Comparison of ENCODE assay signal across 31 cellular contexts in genomic region chr1:91450260-91450659, GRCh38. TPM values are rescaled to one million over a fixed set of nuclear protein-coding genes. Genes with fewer than 3 reads are reported as not detected.
A peak's percentile ranks its signal among the peaks of the same experiment; 100 is the strongest.
DNase-seq lines count a peak whose midpoint lies in the region; ATAC-seq, FAIRE-seq and TF ChIP-seq lines count a peak whose summit lies in the region.
"Had no signal": no experiment of that assay in that cellular context is flagged by ENCODE, and none has a peak within 500 bp of the region (broad histone marks: within the 10 kb centered on the region; RNA-seq: fewer than 3 reads in every experiment).

No MANE protein-coding gene starts in this region.

- in situ Hi-C loops in IMR-90 (cut with MboI; ENCODE audit: low sequenced_read_pairs) (no loop called here), K562 (cut with MboI) (no loop called here)

- H2BK20ac ChIP-seq in IMR-90 (ENCODE audit: low read depth, low read length): no peak overlapping the region

- H3K23ac ChIP-seq in IMR-90 (ENCODE audit: low read depth, low read length): no peak overlapping the region

- TF ChIP-seq RAD21 in IMR-90 (IDR thresholded peaks at IDR 0.05; ENCODE audit: low read length) (no peak), K562 (CRISPR knock-in tag; conservative IDR thresholded peaks at IDR 0.05 in 1 of 2, IDR thresholded peaks at IDR 0.05 in 1 of 2) (no peak)

- H3K27me3 Mint-ChIP-seq in GM23338 (ENCODE audit: insufficient read depth, low read depth, poor library complexity): no peaks in the 10 kb centered on the region
- H3K27me3 Mint-ChIP-seq: central memory CD8-positive, alpha-beta T cell had no signal

- H3K9me3 ChIP-seq in IMR-90 (ENCODE audit: control insufficient read depth, insufficient read depth, low read length) (no peaks in the 10 kb centered on the region), K562 (replicated peaks; ENCODE audit: control insufficient read depth, insufficient read depth, low read depth, low read length) (no peaks in the 10 kb centered on the region), hepatocyte (ENCODE audit: low read depth) (no peaks in the 10 kb centered on the region), right atrium auricular region (no peaks in the 10 kb centered on the region)
- H3K9me3 ChIP-seq: gastrocnemius medialis, left ventricle myocardium inferior, thyroid gland had no signal

- H4K5ac ChIP-seq in IMR-90 (ENCODE audit: low read depth, low read length): no peak overlapping the region

- no peak overlapping the region for H3K56ac ChIP-seq in IMR-90 (ENCODE audit: extremely low read depth, insufficient read depth, low read length)

- H3F3A ChIP-seq in GM23338 (replicated peaks; ENCODE audit: low read depth): no peaks in the 10 kb centered on the region

- H3K4me3 ChIP-seq in BJ (ENCODE audit: low read depth, low read length) (no peak overlapping the region), IMR-90 (ENCODE audit: insufficient read depth, low read depth, low read length) (no peak overlapping the region), K562 (no peak overlapping the region), hepatocyte (no peak overlapping the region), right atrium auricular region (no peak overlapping the region), GM23338 (no peak overlapping the region)
- H3K4me3 ChIP-seq: gastrocnemius medialis, left ventricle myocardium inferior, thyroid gland had no signal

- H2AFZ ChIP-seq in IMR-90 (replicated peaks; ENCODE audit: low read length, poor library complexity) (no peak overlapping the region), K562 (ENCODE audit: low read depth, low read length) (no peak overlapping the region), hepatocyte (no peak overlapping the region), GM23338 (no peak overlapping the region)

- BruUV-seq in IMR-90 (replicated peaks; lab: Mats Ljungman, UMichigan): no TSS peak
- no TSS peak for BruUV-seq in K562 (replicated peaks; lab: Mats Ljungman, UMichigan)

- H3K9me1 ChIP-seq in IMR-90 (ENCODE audit: insufficient read depth, low read length) (no peaks in the 10 kb centered on the region), K562 (ENCODE audit: control insufficient read depth, insufficient read depth, low read length) (no peaks in the 10 kb centered on the region)

- no peak overlapping the region for H3K14ac ChIP-seq in IMR-90 (replicated peaks; ENCODE audit: low read depth, low read length)

- no peak for TF ChIP-seq EP300 in K562 (IDR thresholded peaks at IDR 0.05; ENCODE audit: low read length)

- CTCF ChIA-PET in BJ (lab: Yijun Ruan, JAX): no interaction called here
- CTCF ChIA-PET in IMR-90 (lab: Yijun Ruan, JAX): no interaction called here
- CTCF ChIA-PET in K562 (lab: Yijun Ruan, JAX; ENCODE audit: low intra/inter-chr PET ratio): no interaction called here

- H3K79me1 ChIP-seq in IMR-90 (ENCODE audit: low read depth in 1 of 2, low read length in 2 of 2): no peaks in the 10 kb centered on the region

- H4K20me1 ChIP-seq in IMR-90 (ENCODE audit: insufficient read depth, low read length) (no peaks in the 10 kb centered on the region), K562 (replicated peaks; ENCODE audit: control insufficient read depth, insufficient read depth, low read length) (no peaks in the 10 kb centered on the region), hepatocyte (ENCODE audit: insufficient read depth, poor library complexity, severe bottlenecking) (no peaks in the 10 kb centered on the region), GM23338 (replicated peaks; ENCODE audit: insufficient read depth) (no peaks in the 10 kb centered on the region)

- dilution Hi-C loops in IMR-90 (cut with HindIII; ENCODE audit: low sequenced_read_pairs, unreplicated experiment): no loop called here

- no peak overlapping the region for H2AK9ac ChIP-seq in IMR-90 (replicated peaks; ENCODE audit: low read depth, low read length, poor library complexity)

- H3K4me3 Mint-ChIP-seq in GM23338: no peak overlapping the region
- H3K4me3 Mint-ChIP-seq: activated CD8-positive, alpha-beta T cell treated with anti-CD3 and anti-CD28 coated beads for 36 hours; activated naive CD8-positive, alpha-beta T cell treated with anti-CD3 and anti-CD28 coated beads for 36 hours; CD4-positive, CD25-positive, alpha-beta regulatory T cell; central memory CD8-positive, alpha-beta T cell; IgD-negative memory B cell; immature natural killer cell; naive thymus-derived CD8-positive, alpha-beta T cell had no signal

- ATAC-seq in IMR-90 (ENCODE audit: low read depth) (peak; percentile 65), K562 (no peak), GM23338 (no peak)
- no peak for ATAC-seq in stimulated activated naive CD8-positive, alpha-beta T cell treated with anti-CD3 and anti-CD28 coated beads, Interleukin-15, Interleukin-2, amounts not matched to agents 100 U/mL and 50 U/mL, for 24 hours
- ATAC-seq: activated CD8-positive, alpha-beta T cell treated with anti-CD3 and anti-CD28 coated beads for 36 hours; gastrocnemius medialis; naive thymus-derived CD8-positive, alpha-beta T cell had no signal

- no peaks in the 10 kb centered on the region for H3K36me3 Mint-ChIP-seq in GM23338 (ENCODE audit: low read depth)
- H3K36me3 Mint-ChIP-seq: activated naive CD8-positive, alpha-beta T cell treated with anti-CD3 and anti-CD28 coated beads for 36 hours; CD4-positive, CD25-positive, alpha-beta regulatory T cell; IgD-negative memory B cell; immature natural killer cell; naive thymus-derived CD8-positive, alpha-beta T cell had no signal

- no peak overlapping the region for H3K4ac ChIP-seq in IMR-90 (ENCODE audit: low read depth, low read length)

- DNase-seq in BJ (ENCODE audit: low read depth): peak; percentile 29
- DNase-seq in IMR-90: no peak
- no peak for DNase-seq in K562 (ENCODE audit: extremely low read depth in 1 of 4, low spot score in 3 of 4)
- no peak for DNase-seq in hepatocyte (ENCODE audit: low spot score)
- DNase-seq in stimulated activated CD4-positive, alpha-beta T cell treated with anti-CD3 and anti-CD28 coated beads, Interleukin-15, amount 100 ng/mL, for 24 hours: no peak
- DNase-seq in right atrium auricular region (ENCODE audit: low spot score): no peak
- no peak for DNase-seq in GM23338 (ENCODE audit: low spot score)
- DNase-seq in stimulated activated naive CD8-positive, alpha-beta T cell treated with anti-CD3 and anti-CD28 coated beads, Interleukin-15, Interleukin-2, amounts not matched to agents 100 U/mL and 50 U/mL, for 24 hours: no peak
- DNase-seq: activated CD4-positive, CD25-positive, alpha-beta regulatory T cell treated with anti-CD3 and anti-CD28 coated beads, Interleukin-2, amount 50 U/mL, for 72 hours; activated CD8-positive, alpha-beta T cell treated with anti-CD3 and anti-CD28 coated beads for 36 hours; activated effector memory CD4-positive, alpha-beta T cell treated with Interleukin-2 at 50 U/mL for 16 hours; activated naive CD8-positive, alpha-beta T cell treated with anti-CD3 and anti-CD28 coated beads for 36 hours; CD4-positive, CD25-positive, alpha-beta regulatory T cell; gastrocnemius medialis; hippocampal formation; immature natural killer cell; left ventricle myocardium inferior; midbrain; MM.1S; naive thymus-derived CD8-positive, alpha-beta T cell; NCI-H1436 treated with DMSO at 0.1 percent for 48 hours; NCI-H774; SIG-M5; stimulated activated CD4-positive, alpha-beta T cell treated with anti-CD3 and anti-CD28 coated beads, Interleukin-4, amount 100 ng/mL, for 1 hour; stimulated activated naive CD4-positive, alpha-beta T cell; T-helper 1 cell; thyroid gland had no signal

- H2BK5ac ChIP-seq in IMR-90 (ENCODE audit: low read depth, low read length, poor library complexity, severe bottlenecking): no peak overlapping the region

- intact Hi-C loops in IMR-90 (cut with micrococcal nuclease): no loop called here
- intact Hi-C loops in K562 (cut with micrococcal nuclease): no loop called here

- TF ChIP-seq CTCF in BJ (IDR thresholded peaks at IDR 0.05; ENCODE audit: insufficient read depth, low read depth, low read length): no peak
- TF ChIP-seq CTCF in IMR-90 (conservative IDR thresholded peaks at IDR 0.05; ENCODE audit: low read depth, low read length): no peak
- TF ChIP-seq CTCF in K562 (IDR thresholded peaks at IDR 0.05 in 2 of 3, conservative IDR thresholded peaks at IDR 0.05 in 1 of 3; ENCODE audit: insufficient read depth in 2 of 3, low read depth in 1 of 3, low read length in 3 of 3): no peak
- TF ChIP-seq CTCF in hepatocyte (IDR thresholded peaks at IDR 0.05; ENCODE audit: poor library complexity): no peak
- no peak for TF ChIP-seq CTCF in right atrium auricular region (IDR thresholded peaks at IDR 0.05)
- no peak for TF ChIP-seq CTCF in GM23338 (conservative IDR thresholded peaks at IDR 0.05; ENCODE audit: low read depth in 2 of 2)

- no peak overlapping the region for H4K8ac ChIP-seq in IMR-90 (ENCODE audit: low read depth in 2 of 2, low read length in 2 of 2)

- H3K27ac ChIP-seq in IMR-90 (ENCODE audit: insufficient read depth, low read length) (no peak overlapping the region), K562 (ENCODE audit: extremely low read depth, low read depth, low read length) (no peak overlapping the region), hepatocyte (no peak overlapping the region), right atrium auricular region (no peak overlapping the region), GM23338 (ENCODE audit: low read depth) (no peak overlapping the region)
- H3K27ac ChIP-seq: gastrocnemius medialis, left ventricle myocardium inferior, thyroid gland had no signal

- H3K36me3 ChIP-seq in BJ (ENCODE audit: control insufficient read depth, insufficient read depth, low read length): no peaks in the 10 kb centered on the region
- no peaks in the 10 kb centered on the region for H3K36me3 ChIP-seq in IMR-90 (ENCODE audit: control insufficient read depth, insufficient read depth, low read length)
- no peaks in the 10 kb centered on the region for H3K36me3 ChIP-seq in K562 (ENCODE audit: control insufficient read depth, insufficient read depth, low read length)
- H3K36me3 ChIP-seq in hepatocyte (replicated peaks; ENCODE audit: insufficient read depth, low read depth): no peaks in the 10 kb centered on the region
- H3K36me3 ChIP-seq in right atrium auricular region: no peaks in the 10 kb centered on the region
- H3K36me3 ChIP-seq in GM23338 (ENCODE audit: insufficient read depth): no peaks in the 10 kb centered on the region
- H3K36me3 ChIP-seq: gastrocnemius medialis, left ventricle myocardium inferior, thyroid gland had no signal

- no peak overlapping the region for H3K9ac ChIP-seq in IMR-90 (ENCODE audit: low read depth, low read length)
- H3K9ac ChIP-seq in K562 (ENCODE audit: insufficient read depth in 1 of 2, low read depth in 2 of 2, low read length in 2 of 2): no peak overlapping the region

- H3K9me3 Mint-ChIP-seq in GM23338: no peaks in the 10 kb centered on the region; the same call in 2 of the 3 replicates
- H3K9me3 Mint-ChIP-seq: activated CD8-positive, alpha-beta T cell treated with anti-CD3 and anti-CD28 coated beads for 36 hours; activated naive CD8-positive, alpha-beta T cell treated with anti-CD3 and anti-CD28 coated beads for 36 hours; central memory CD8-positive, alpha-beta T cell; IgD-negative memory B cell; immature natural killer cell; naive thymus-derived CD8-positive, alpha-beta T cell had no signal

- WGBS in IMR-90 (ENCODE audit: extremely low coverage in 2 of 2, insufficient read length in 1 of 2), 2 experiments: 40% methylated on average over 1 of the region's 2 CpGs; no CpG with 5 or more reads in 1 of the 2 experiments
- WGBS in K562 (ENCODE audit: insufficient coverage, low coverage, missing lambda C conversion rate): 3% methylated on average over 2 of the region's 2 CpGs
- 51% methylated on average over 2 of the region's 2 CpGs for WGBS in hepatocyte (ENCODE audit: low lambda C conversion rate, missing lambda C conversion rate)

- no peak overlapping the region for H4K91ac ChIP-seq in IMR-90 (ENCODE audit: insufficient read depth, low read depth, low read length)

- H2BK15ac ChIP-seq in IMR-90 (ENCODE audit: low read depth, low read length): no peak overlapping the region

- H3K79me2 ChIP-seq in K562 (ENCODE audit: control insufficient read depth, insufficient read depth, low read length) (no peaks in the 10 kb centered on the region), hepatocyte (no peaks in the 10 kb centered on the region), GM23338 (replicated peaks; ENCODE audit: insufficient read depth) (no peaks in the 10 kb centered on the region)

- H2BK120ac ChIP-seq in IMR-90 (ENCODE audit: low read depth, low read length): no peak overlapping the region

- FAIRE-seq in K562 (lab: Jason Lieb, UNC): peak; percentile 61
- FAIRE-seq: endothelial cell of umbilical vein, TTC549 had no signal

- no peak overlapping the region for H3K27ac Mint-ChIP-seq in GM23338
- H3K27ac Mint-ChIP-seq: activated CD8-positive, alpha-beta T cell treated with anti-CD3 and anti-CD28 coated beads for 36 hours; activated naive CD8-positive, alpha-beta T cell treated with anti-CD3 and anti-CD28 coated beads for 36 hours; CD4-positive, CD25-positive, alpha-beta regulatory T cell; IgD-negative memory B cell; naive thymus-derived CD8-positive, alpha-beta T cell had no signal

- TF ChIP-seq POLR2A in IMR-90 (IDR thresholded peaks at IDR 0.05; ENCODE audit: low read depth, low read length): no peak
- no peak for TF ChIP-seq POLR2A in K562 (conservative IDR thresholded peaks at IDR 0.05)

- H3K27me3 ChIP-seq in BJ (ENCODE audit: control insufficient read depth, insufficient read depth, low read length) (no peaks in the 10 kb centered on the region), IMR-90 (ENCODE audit: control insufficient read depth, insufficient read depth, low read length) (no peaks in the 10 kb centered on the region), K562 (ENCODE audit: control insufficient read depth in 2 of 2, insufficient read depth in 2 of 2, low read length in 2 of 2) (no peaks in the 10 kb centered on the region; a peak in 2 of 5 replicates), hepatocyte (no peaks in the 10 kb centered on the region), right atrium auricular region (no peaks in the 10 kb centered on the region), GM23338 (ENCODE audit: insufficient read depth) (no peaks in the 10 kb centered on the region)
- H3K27me3 ChIP-seq: gastrocnemius medialis, thyroid gland had no signal

- no peak overlapping the region for H2AK5ac ChIP-seq in IMR-90 (ENCODE audit: low read depth, low read length)

- no peaks in the 10 kb centered on the region for H3K4me1 Mint-ChIP-seq in GM23338
- H3K4me1 Mint-ChIP-seq: activated naive CD8-positive, alpha-beta T cell treated with anti-CD3 and anti-CD28 coated beads for 36 hours; CD4-positive, CD25-positive, alpha-beta regulatory T cell; central memory CD8-positive, alpha-beta T cell; IgD-negative memory B cell; immature natural killer cell; naive thymus-derived CD8-positive, alpha-beta T cell had no signal

- H3K4me2 ChIP-seq in IMR-90 (ENCODE audit: low read depth, low read length) (no peak overlapping the region), K562 (ENCODE audit: insufficient read depth, low read length) (no peak overlapping the region), hepatocyte (peak overlapping the region; percentile 1), GM23338 (no peak overlapping the region)

- POLR2A ChIA-PET in BJ (lab: Charles Lee) (no interaction called here), IMR-90 (lab: Charles Lee; ENCODE audit: unreplicated experiment) (no interaction called here), K562 (lab: Yijun Ruan, JAX) (no interaction called here)

- H3K18ac ChIP-seq in IMR-90 (ENCODE audit: low read depth, low read length): no peak overlapping the region

- H3K4me1 ChIP-seq in IMR-90 (ENCODE audit: control insufficient read depth, insufficient read depth, low read length): no peaks in the 10 kb centered on the region
- no peaks in the 10 kb centered on the region for H3K4me1 ChIP-seq in K562 (replicated peaks in 1 of 2; ENCODE audit: control insufficient read depth in 2 of 2, insufficient read depth in 2 of 2, low read length in 2 of 2)
- no peaks in the 10 kb centered on the region for H3K4me1 ChIP-seq in hepatocyte (ENCODE audit: insufficient read depth)
- no peaks in the 10 kb centered on the region for H3K4me1 ChIP-seq in right atrium auricular region
- no peaks in the 10 kb centered on the region for H3K4me1 ChIP-seq in GM23338 (ENCODE audit: insufficient read depth)
- H3K4me1 ChIP-seq: gastrocnemius medialis, thyroid gland had no signal

- no peaks in the 10 kb centered on the region for H3K9me2 ChIP-seq in hepatocyte (replicated peaks; ENCODE audit: insufficient read depth)
- H3K9me2 ChIP-seq in GM23338 (ENCODE audit: insufficient read depth): no peaks in the 10 kb centered on the region; the same call in 1 of the 2 replicates

RNA-seq across cellular contexts. Expression of gene HFM1, which starts 45.6 kb away (rescaled TPM):
- polyA plus RNA-seq in BJ (2011; rRNA removed) (not detected in 2 replicates), IMR-90 (2012; rRNA removed) (0.13 and 0.15 TPM in 2 replicates), K562 (2011; rRNA removed) (2.4 and 3.7 TPM in 2 replicates), K562 (2014; fragmentation: Illumina TruSeq; extraction: Trizol) (4.1 and 5.9 TPM in 2 replicates), K562 (2014; fragmentation: Nextera tagmentation; extraction: Ambion mirVana) (1 to 10 TPM; 1.5 to 2.3 TPM), K562 (2014; rRNA removed) (2.8 TPM in 2 replicates), hepatocyte (0.39 and 0.50 TPM in 2 replicates), GM23338 (2016; fragmentation: Nextera tagmentation; extraction: Ambion mirVana) (1.5 and 2.3 TPM in 2 replicates)
- polyA minus RNA-seq in BJ (2011; rRNA and poly(A)+ RNA removed): not detected in 2 replicates
- total RNA-seq in IMR-90 (2012; rRNA removed) (0.18 and 0.83 TPM in 2 replicates), K562 (2014; rRNA removed) (3.0 and 5.8 TPM in 2 replicates), K562 (2014; rRNA removed; fragmentation: Illumina TruSeq; extraction: Trizol) (6.4 and 6.8 TPM in 2 replicates), K562 (2015; rRNA removed; fragmentation: Illumina TruSeq; extraction: Trizol) (4.5 and 5.9 TPM in 2 replicates), K562 (2021) (2.9 and 3.3 TPM in 2 replicates), hepatocyte (3.6 and 3.9 TPM in 2 replicates), right atrium auricular region (1 to 10 TPM; 2.6 to 3.0 TPM)
- polyA plus RNA-seq in IMR-90 (2012; cell fraction: cytosol; rRNA removed): not detected in 2 replicates
- polyA plus RNA-seq in IMR-90 (2012; cell fraction: nucleus; rRNA removed; ENCODE audit: low replicate concordance): 0.42 TPM in 1 of 2 replicates, not detected in the other
- 3.4 and 26.2 TPM in 2 replicates for total RNA-seq in K562 (2011; cell fraction: chromatin; rRNA removed; ENCODE audit: low replicate concordance)
- 1.5 and 2.5 TPM in 2 replicates for total RNA-seq in K562 (2011; cell fraction: nucleolus; rRNA removed)
- 3.2 and 4.4 TPM in 2 replicates for total RNA-seq in K562 (2011; cell fraction: nucleoplasm; rRNA removed)
- polyA plus RNA-seq in K562 (2011; cell fraction: cytosol; rRNA removed): 0.06 and 0.28 TPM in 2 replicates
- polyA plus RNA-seq in K562 (2011; cell fraction: nucleus; rRNA removed): 2.7 and 6.8 TPM in 2 replicates
- polyA plus RNA-seq in K562 (2012): 1.5 and 3.1 TPM in 2 replicates
- 5.1 and 6.4 TPM in 2 replicates for polyA minus RNA-seq in K562 (2011; rRNA and poly(A)+ RNA removed)
- 0.46 and 2.1 TPM in 2 replicates for polyA minus RNA-seq in K562 (2011; cell fraction: cytosol; rRNA and poly(A)+ RNA removed)
- polyA minus RNA-seq in K562 (2011; cell fraction: nucleus; rRNA and poly(A)+ RNA removed): 5.3 and 14.4 TPM in 2 replicates
- total RNA-seq in GM23338 (2014; rRNA removed; shearing (Covaris generic)): 3.3 and 5.2 TPM in 2 replicates
- total RNA-seq: CD4-positive, CD25-positive, alpha-beta regulatory T cell; naive thymus-derived CD8-positive, alpha-beta T cell had no signal
- polyA plus RNA-seq: CD4-positive, CD25-positive, alpha-beta regulatory T cell; endothelial cell of umbilical vein; IgD-negative memory B cell; immature natural killer cell; naive thymus-derived CD8-positive, alpha-beta T cell had no signal

RNA-seq across cellular contexts. Expression of gene CDC7, which starts 50.4 kb away (rescaled TPM):
- polyA plus RNA-seq in BJ (2011; rRNA removed) (2.6 and 2.8 TPM in 2 replicates), IMR-90 (2012; rRNA removed) (3.4 and 4.3 TPM in 2 replicates), K562 (2011; rRNA removed) (41.4 and 56.6 TPM in 2 replicates), K562 (2014; fragmentation: Illumina TruSeq; extraction: Trizol) (37.1 and 48.2 TPM in 2 replicates), K562 (2014; fragmentation: Nextera tagmentation; extraction: Ambion mirVana) (10 to 100 TPM; 22.3 to 66.8 TPM), K562 (2014; rRNA removed) (41.6 and 44.4 TPM in 2 replicates), hepatocyte (3.9 and 7.3 TPM in 2 replicates), GM23338 (2016; fragmentation: Nextera tagmentation; extraction: Ambion mirVana) (19.0 and 26.6 TPM in 2 replicates)
- polyA minus RNA-seq in BJ (2011; rRNA and poly(A)+ RNA removed): 1.3 TPM in 2 replicates
- total RNA-seq in IMR-90 (2012; rRNA removed) (4.7 and 6.9 TPM in 2 replicates), K562 (2014; rRNA removed) (24.8 and 27.3 TPM in 2 replicates), K562 (2014; rRNA removed; fragmentation: Illumina TruSeq; extraction: Trizol) (44.2 and 50.5 TPM in 2 replicates), K562 (2015; rRNA removed; fragmentation: Illumina TruSeq; extraction: Trizol) (41.2 and 45.5 TPM in 2 replicates), K562 (2021) (36.8 and 37.6 TPM in 2 replicates), hepatocyte (5.9 and 8.0 TPM in 2 replicates), right atrium auricular region (under 1 TPM; 0.52 to 0.90 TPM)
- 0.21 and 0.56 TPM in 2 replicates for polyA plus RNA-seq in IMR-90 (2012; cell fraction: cytosol; rRNA removed)
- 0.67 and 4.7 TPM in 2 replicates for polyA plus RNA-seq in IMR-90 (2012; cell fraction: nucleus; rRNA removed; ENCODE audit: low replicate concordance)
- 18.0 and 54.7 TPM in 2 replicates for total RNA-seq in K562 (2011; cell fraction: chromatin; rRNA removed; ENCODE audit: low replicate concordance)
- 8.5 and 10.9 TPM in 2 replicates for total RNA-seq in K562 (2011; cell fraction: nucleolus; rRNA removed)
- 18.6 and 26.0 TPM in 2 replicates for total RNA-seq in K562 (2011; cell fraction: nucleoplasm; rRNA removed)
- 7.6 and 15.3 TPM in 2 replicates for polyA plus RNA-seq in K562 (2011; cell fraction: cytosol; rRNA removed)
- 47.4 and 67.9 TPM in 2 replicates for polyA plus RNA-seq in K562 (2011; cell fraction: nucleus; rRNA removed)
- 18.2 and 27.1 TPM in 2 replicates for polyA plus RNA-seq in K562 (2012)
- 29.5 and 33.9 TPM in 2 replicates for polyA minus RNA-seq in K562 (2011; rRNA and poly(A)+ RNA removed)
- polyA minus RNA-seq in K562 (2011; cell fraction: cytosol; rRNA and poly(A)+ RNA removed): 27.4 and 31.3 TPM in 2 replicates
- 16.4 and 29.8 TPM in 2 replicates for polyA minus RNA-seq in K562 (2011; cell fraction: nucleus; rRNA and poly(A)+ RNA removed)
- 43.3 and 44.0 TPM in 2 replicates for total RNA-seq in GM23338 (2014; rRNA removed; shearing (Covaris generic))
